In genomic region chr17:70776446-70776845, GRCh38 we compare ENCODE assay signal across 26 cellular contexts.
"Had no signal": no experiment of that assay in that cellular context is flagged by ENCODE, and none has a peak within 500 bp of the region (broad histone marks: within the 10 kb centered on the region; RNA-seq: fewer than 3 reads in every experiment).

No MANE protein-coding gene starts in this region.

- H3K27ac ChIP-seq: colonic mucosa, esophagus muscularis mucosa, lower lobe of right lung, neural progenitor cell, prostate gland, right atrium auricular region, suprapubic skin, transverse colon, upper lobe of right lung, vagina had no signal

- DNase-seq: colonic mucosa; effector CD8-positive, alpha-beta T cell; endodermal cell; hypothalamus; immature natural killer cell; islet precursor cell; left ventricle myocardium superior; lower lobe of right lung; natural killer cell; nucleus accumbens; stimulated activated CD4-positive, alpha-beta T cell treated with anti-CD3 and anti-CD28 coated beads, Interleukin-12 subunit alpha, Interleukin-12 subunit beta, amount 100 ng/mL, for 4 hours; stimulated activated CD4-positive, alpha-beta T cell treated with anti-CD3 and anti-CD28 coated beads, Interleukin-1b, Interleukin-23, amount 100 ng/mL, for 48 hours; stimulated activated CD4-positive, alpha-beta T cell treated with anti-CD3 and anti-CD28 coated beads, Interleukin-4, amount 100 ng/mL, for 1 hour; stimulated activated CD8-positive, alpha-beta memory T cell treated with anti-CD3 and anti-CD28 coated beads, Interleukin-4, amount 100 ng/mL, for 48 hours; stimulated activated naive CD4-positive, alpha-beta T cell; stimulated activated naive CD8-positive, alpha-beta T cell treated with anti-CD3 and anti-CD28 coated beads, Interleukin-15, amount 100 ng/mL, for 72 hours; transverse colon; upper lobe of right lung had no signal

- H2AFZ ChIP-seq: neural progenitor cell had no signal

- H3K9ac ChIP-seq: neural progenitor cell had no signal

- H3K4me1 ChIP-seq: colonic mucosa, esophagus muscularis mucosa, lower lobe of right lung, neural progenitor cell, prostate gland, right atrium auricular region, suprapubic skin, transverse colon, upper lobe of right lung, vagina had no signal

- H3K4me3 ChIP-seq: colonic mucosa, esophagus muscularis mucosa, lower lobe of right lung, neural progenitor cell, prostate gland, right atrium auricular region, smooth muscle cell, suprapubic skin, transverse colon, upper lobe of right lung, vagina had no signal

- H3K36me3 ChIP-seq: colonic mucosa, esophagus muscularis mucosa, lower lobe of right lung, neural progenitor cell, prostate gland, right atrium auricular region, suprapubic skin, transverse colon, upper lobe of right lung, vagina had no signal

- H3K27me3 ChIP-seq: colonic mucosa, esophagus muscularis mucosa, neural progenitor cell, right atrium auricular region, suprapubic skin, transverse colon, upper lobe of right lung, vagina had no signal

- H3K4me2 ChIP-seq: neural progenitor cell, smooth muscle cell had no signal

- H3K9me3 ChIP-seq: colonic mucosa, esophagus muscularis mucosa, lower lobe of right lung, prostate gland, right atrium auricular region, suprapubic skin, transverse colon, upper lobe of right lung, vagina had no signal

- ATAC-seq: left ventricle myocardium superior; lower lobe of right lung; natural killer cell; sciatic nerve; stimulated activated naive CD8-positive, alpha-beta T cell treated with anti-CD3 and anti-CD28 coated beads, Interleukin-15, amount 100 ng/mL, for 72 hours; upper lobe of right lung had no signal
